9 cellular contexts compared by ENCODE assay signal in genomic region chr2:113156278-113157107, GRCh38. TPM values are rescaled to one million over a fixed set of nuclear protein-coding genes. Genes with fewer than 3 reads are reported as not detected.
A peak's percentile ranks its signal among the peaks of the same experiment; 100 is the strongest.
DNase-seq lines count a peak whose midpoint lies in the region; ATAC-seq, FAIRE-seq and TF ChIP-seq lines count a peak whose summit lies in the region.
"Had no signal": no experiment of that assay in that cellular context is flagged by ENCODE, and none has a peak within 500 bp of the region (broad histone marks: within the 10 kb centered on the region; RNA-seq: fewer than 3 reads in every experiment).

No MANE protein-coding gene starts in this region.

- dilution Hi-C loops in endothelial cell of umbilical vein (cut with MboI; ENCODE audit: extremely low pct_ligation_motif_present, low sequenced_read_pairs), result no loop called here

- H3K79me2 ChIP-seq in endothelial cell of umbilical vein (ENCODE audit: control insufficient read depth, insufficient read depth, low read length), result no peaks in the 10 kb centered on the region

- ATAC-seq in HG03139 (IDR thresholded peaks at IDR 0.05; ENCODE audit: unreplicated experiment), result no peak

- POLR2A ChIA-PET in endothelial cell of umbilical vein (lab: Charles Lee), result no interaction called here

- intact Hi-C loops in endothelial cell of umbilical vein (cut with micrococcal nuclease), result no loop called here

- DNase-seq in NCI-H1092 treated with DMSO at 0.1 percent for 48 hours (lab: John Stamatoyannopoulos, UW), result peak; percentile 59
- DNase-seq in NCI-H1092 (lab: John Stamatoyannopoulos, UW), result no peak
- peak; percentile 8 for DNase-seq in NCI-H69 (lab: John Stamatoyannopoulos, UW)
- no peak for DNase-seq in endothelial cell of umbilical vein (ENCODE audit: low read depth, low spot score)
- DNase-seq in renal cortical epithelial cell (ENCODE audit: low read depth), result peak; percentile 22
- no peak for DNase-seq in AG08395 (ENCODE audit: low spot score)
- DNase-seq in DMS79 (lab: John Stamatoyannopoulos, UW), result no peak

- peaks cover 6% of the 10 kb centered on the region for H3K4me1 ChIP-seq in endothelial cell of umbilical vein (ENCODE audit: control insufficient read depth, extremely low read depth, insufficient read depth, low read length)

- BruUV-seq in endothelial cell of umbilical vein (replicated peaks; lab: Mats Ljungman, UMichigan), result no TSS peak

- TF ChIP-seq POLR2A in endothelial cell of umbilical vein (IDR thresholded peaks at IDR 0.05; ENCODE audit: low read depth, low read length), result no peak

- no peak overlapping the region for H3K4me2 ChIP-seq in endothelial cell of umbilical vein (ENCODE audit: insufficient read depth, low read length)

- no peak overlapping the region for H3K4me3 ChIP-seq in endothelial cell of umbilical vein (replicated peaks in 1 of 3; ENCODE audit: insufficient read depth in 1 of 3, low read depth in 1 of 3, low read length in 3 of 3)

- H3K36me3 ChIP-seq in endothelial cell of umbilical vein (ENCODE audit: control insufficient read depth in 2 of 2, extremely low read depth in 1 of 2, insufficient read depth in 2 of 2, low read length in 2 of 2), result no peaks in the 10 kb centered on the region

- H3K9me3 ChIP-seq in endothelial cell of umbilical vein (replicated peaks; ENCODE audit: control insufficient read depth, insufficient read depth, low read length), result no peaks in the 10 kb centered on the region

- CTCF ChIA-PET in endothelial cell of umbilical vein (lab: Charles Lee), result interaction anchor here (1.2 to 2.7 kb wide), 3 partner anchors 18 to 214 kb away, joined by 3 to 20 read pairs (median 3); no protein-coding TSS in a partner anchor

- H3K9ac ChIP-seq in endothelial cell of umbilical vein (replicated peaks; ENCODE audit: extremely low read depth, insufficient read depth, low read length), result no peak overlapping the region

- H4K20me1 ChIP-seq in endothelial cell of umbilical vein (replicated peaks; ENCODE audit: control insufficient read depth, extremely low read depth, insufficient read depth, low read length), result no peaks in the 10 kb centered on the region

- peaks cover 32 to 36% of the 10 kb centered on the region in 2 experiments for H3K27me3 ChIP-seq in endothelial cell of umbilical vein (ENCODE audit: control insufficient read depth in 2 of 2, insufficient read depth in 2 of 2, low read length in 2 of 2)

- H2AFZ ChIP-seq in endothelial cell of umbilical vein (ENCODE audit: low read depth, low read length), result no peak overlapping the region

- TF ChIP-seq CTCF in endothelial cell of umbilical vein (IDR thresholded peaks at IDR 0.05; ENCODE audit: extremely low read depth in 1 of 2, insufficient read depth in 1 of 2, low read depth in 1 of 2, low read length in 2 of 2), result no peak

- H3K27ac ChIP-seq in endothelial cell of umbilical vein (ENCODE audit: insufficient read depth, low read depth, low read length), result no peak overlapping the region

- FAIRE-seq in endothelial cell of umbilical vein (lab: Jason Lieb, UNC), result peak; percentile 43

- H3K9me1 ChIP-seq in endothelial cell of umbilical vein (replicated peaks; ENCODE audit: control insufficient read depth, extremely low read depth, insufficient read depth, low read length), result no peaks in the 10 kb centered on the region

TF ChIP-seq in endothelial cell of umbilical vein, 7 proteins besides CTCF, POLR2A, EP300 and RAD21:
- no peak for TF ChIP-seq JUN (IDR thresholded peaks at IDR 0.05; ENCODE audit: borderline replicate concordance, insufficient read depth, insufficient read length, low read depth)
- peak; percentile 34 for TF ChIP-seq EZH2 (IDR thresholded peaks at IDR 0.05; ENCODE audit: borderline replicate concordance, low read depth, low read length, severe bottlenecking)

RNA-seq across cellular contexts. Expression of gene PSD4, which starts 17.3 kb away (rescaled TPM):
- total RNA-seq in endothelial cell of umbilical vein (0.09 and 0.24 TPM in 2 replicates), renal cortical epithelial cell (13.5 and 28.7 TPM in 2 replicates)
- polyA plus RNA-seq in endothelial cell of umbilical vein, result 0.01 TPM in 1 of 2 replicates, not detected in the other
- 0.04 and 0.08 TPM in 2 replicates for polyA plus RNA-seq in endothelial cell of umbilical vein (2011; cell fraction: cytosol; rRNA removed)
- 0.04 and 0.07 TPM in 2 replicates for polyA plus RNA-seq in endothelial cell of umbilical vein (2011; cell fraction: nucleus; rRNA removed)
- polyA plus RNA-seq in endothelial cell of umbilical vein (2012), result 0.04 and 0.05 TPM in 2 replicates
- polyA minus RNA-seq in endothelial cell of umbilical vein, result 0.74 TPM in 1 of 2 replicates, not detected in the other
- 1.7 TPM for polyA minus RNA-seq in endothelial cell of umbilical vein (2011; cell fraction: cytosol; rRNA and poly(A)+ RNA removed)
- polyA minus RNA-seq in endothelial cell of umbilical vein (2011; cell fraction: nucleus; rRNA and poly(A)+ RNA removed), result 0.14 TPM in 1 of 2 replicates, not detected in the other

RNA-seq across cellular contexts. Expression of gene IL1RN, which starts 29.1 kb away (rescaled TPM):
- total RNA-seq in endothelial cell of umbilical vein (not detected in 2 replicates), renal cortical epithelial cell (1.6 TPM in 1 of 2 replicates, not detected in the other)
- polyA plus RNA-seq in endothelial cell of umbilical vein, result not detected in 2 replicates
- not detected in 2 replicates for polyA plus RNA-seq in endothelial cell of umbilical vein (2011; cell fraction: cytosol; rRNA removed)
- polyA plus RNA-seq in endothelial cell of umbilical vein (2011; cell fraction: nucleus; rRNA removed), result not detected in 2 replicates
- polyA plus RNA-seq in endothelial cell of umbilical vein (2012), result not detected in 2 replicates
- polyA minus RNA-seq in endothelial cell of umbilical vein, result not detected in 2 replicates
- polyA minus RNA-seq in endothelial cell of umbilical vein (2011; cell fraction: cytosol; rRNA and poly(A)+ RNA removed), result not detected
- polyA minus RNA-seq in endothelial cell of umbilical vein (2011; cell fraction: nucleus; rRNA and poly(A)+ RNA removed), result not detected in 2 replicates
- polyA plus RNA-seq: AG04450 had no signal

Comparison
In these comparisons a context has a peak if more than half of its experiments do, and no peak if none do; other contexts are left out.
1. DNase-seq: peak in NCI-H1092 treated with DMSO at 0.1 percent for 48 hours (single experiment), NCI-H69 (single experiment) and renal cortical epithelial cell (single experiment); none in NCI-H1092 (single experiment), endothelial cell of umbilical vein (single experiment), AG08395 (single experiment) and DMS79 (single experiment).
2. RNA of gene PSD4, which starts 17.3 kb away (total RNA-seq): 13.5 to 28.7 TPM in renal cortical epithelial cell; 0.09 to 0.24 TPM in endothelial cell of umbilical vein; every median in the first group is over 10 times any median in the second.